In the genomic region with DNA sequence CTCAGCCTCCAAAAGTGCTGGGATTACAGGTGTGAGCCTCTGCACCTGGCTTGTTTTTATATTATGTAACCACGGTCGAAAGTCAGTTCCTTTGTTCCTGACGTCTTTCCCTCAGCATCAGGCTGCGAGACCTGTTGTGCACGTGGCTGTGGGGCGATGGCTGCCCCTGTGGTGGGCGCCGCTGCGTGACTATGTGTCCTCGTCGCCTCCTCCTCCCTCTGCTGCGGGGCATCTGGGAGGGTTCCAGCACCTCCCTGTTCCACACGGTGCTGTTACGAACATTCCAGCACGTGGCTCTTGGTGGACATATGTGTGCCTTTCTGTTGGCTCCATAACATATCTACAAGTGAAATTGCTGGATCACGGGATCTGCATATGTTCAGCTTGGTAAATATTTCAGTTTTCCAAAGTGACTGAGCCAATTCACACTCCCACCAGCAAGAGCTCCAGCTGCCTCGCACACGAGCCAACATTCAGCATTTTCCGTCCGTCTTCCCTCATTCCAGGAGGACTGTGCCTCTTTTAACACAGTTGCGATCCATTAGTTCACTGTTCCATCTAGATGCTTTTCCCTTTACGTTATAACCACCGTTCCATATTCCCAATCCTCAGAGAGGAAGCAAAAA, we compare ENCODE assay signal across 1 cellular context.
A peak's percentile ranks its signal among the peaks of the same experiment; 100 is the strongest.
TF ChIP-seq lines count a peak whose summit lies in the region.

No MANE protein-coding gene starts in this region.

TF ChIP-seq in GM12878, 131 proteins besides CTCF, POLR2A, EP300 and RAD21:
- TF ChIP-seq ZNF384 (IDR thresholded peaks at IDR 0.05; ENCODE audit: borderline replicate concordance, low read depth, low read length): no peak
- TF ChIP-seq RELA (IDR thresholded peaks at IDR 0.05; ENCODE audit: borderline replicate concordance, partially characterized antibody): peak; percentile 4
- no peak for TF ChIP-seq EZH2 (IDR thresholded peaks at IDR 0.05; ENCODE audit: borderline replicate concordance, control insufficient read depth, low read depth, low read length)
- TF ChIP-seq, protein P1, sequence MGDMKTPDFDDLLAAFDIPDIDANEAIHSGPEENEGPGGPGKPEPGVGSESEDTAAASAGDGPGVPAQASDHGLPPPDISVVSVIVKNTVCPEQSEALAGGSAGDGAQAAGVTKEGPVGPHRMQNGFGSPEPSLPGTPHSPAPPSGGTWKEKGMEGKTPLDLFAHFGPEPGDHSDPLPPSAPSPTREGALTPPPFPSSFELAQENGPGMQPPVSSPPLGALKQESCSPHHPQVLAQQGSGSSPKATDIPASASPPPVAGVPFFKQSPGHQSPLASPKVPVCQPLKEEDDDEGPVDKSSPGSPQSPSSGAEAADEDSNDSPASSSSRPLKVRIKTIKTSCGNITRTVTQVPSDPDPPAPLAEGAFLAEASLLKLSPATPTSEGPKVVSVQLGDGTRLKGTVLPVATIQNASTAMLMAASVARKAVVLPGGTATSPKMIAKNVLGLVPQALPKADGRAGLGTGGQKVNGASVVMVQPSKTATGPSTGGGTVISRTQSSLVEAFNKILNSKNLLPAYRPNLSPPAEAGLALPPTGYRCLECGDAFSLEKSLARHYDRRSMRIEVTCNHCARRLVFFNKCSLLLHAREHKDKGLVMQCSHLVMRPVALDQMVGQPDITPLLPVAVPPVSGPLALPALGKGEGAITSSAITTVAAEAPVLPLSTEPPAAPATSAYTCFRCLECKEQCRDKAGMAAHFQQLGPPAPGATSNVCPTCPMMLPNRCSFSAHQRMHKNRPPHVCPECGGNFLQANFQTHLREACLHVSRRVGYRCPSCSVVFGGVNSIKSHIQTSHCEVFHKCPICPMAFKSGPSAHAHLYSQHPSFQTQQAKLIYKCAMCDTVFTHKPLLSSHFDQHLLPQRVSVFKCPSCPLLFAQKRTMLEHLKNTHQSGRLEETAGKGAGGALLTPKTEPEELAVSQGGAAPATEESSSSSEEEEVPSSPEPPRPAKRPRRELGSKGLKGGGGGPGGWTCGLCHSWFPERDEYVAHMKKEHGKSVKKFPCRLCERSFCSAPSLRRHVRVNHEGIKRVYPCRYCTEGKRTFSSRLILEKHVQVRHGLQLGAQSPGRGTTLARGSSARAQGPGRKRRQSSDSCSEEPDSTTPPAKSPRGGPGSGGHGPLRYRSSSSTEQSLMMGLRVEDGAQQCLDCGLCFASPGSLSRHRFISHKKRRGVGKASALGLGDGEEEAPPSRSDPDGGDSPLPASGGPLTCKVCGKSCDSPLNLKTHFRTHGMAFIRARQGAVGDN (IDR thresholded peaks at IDR 0.05): no peak
- TF ChIP-seq SRF (IDR thresholded peaks at IDR 0.05; ENCODE audit: low read depth in 2 of 2, low read length in 2 of 2): no peak
- no peak for TF ChIP-seq FOXK2 (IDR thresholded peaks at IDR 0.05)
